In the genomic region with DNA sequence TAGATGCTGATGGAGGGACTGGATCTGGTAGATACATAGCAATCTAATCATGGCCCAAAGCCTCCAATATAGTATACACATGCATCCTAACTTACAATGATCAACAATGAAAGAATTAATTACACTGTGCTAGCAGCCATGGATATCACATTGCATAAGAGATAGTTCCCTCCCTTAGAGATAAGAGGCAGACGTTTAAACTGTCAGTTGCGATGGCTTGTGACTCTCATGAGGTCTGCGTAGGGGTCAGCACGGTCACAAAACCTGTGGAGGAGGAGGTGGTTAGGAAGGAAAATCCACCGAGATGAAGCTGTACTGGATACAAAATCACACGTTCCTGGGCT, we compare ENCODE assay signal across 8 cellular contexts. TPM values are rescaled to one million over a fixed set of nuclear protein-coding genes. Genes with fewer than 3 reads are reported as not detected.
A peak's percentile ranks its signal among the peaks of the same experiment; 100 is the strongest.
DNase-seq lines count a peak whose midpoint lies in the region; ATAC-seq and TF ChIP-seq lines count a peak whose summit lies in the region.

No MANE protein-coding gene starts in this region.

- H3K36me3 Mint-ChIP-seq in CD4-positive, alpha-beta T cell (ENCODE audit: low read depth), result peaks cover 18% of the 10 kb centered on the region
- peaks cover 14% of the 10 kb centered on the region for H3K36me3 Mint-ChIP-seq in effector memory CD8-positive, alpha-beta T cell (ENCODE audit: insufficient read depth)
- peaks cover 7% of the 10 kb centered on the region for H3K36me3 Mint-ChIP-seq in neural progenitor cell

- intact Hi-C loops in CD4-positive, alpha-beta T cell (cut with DNase I, micrococcal nuclease), result loop anchor here (1.0 to 10.0 kb wide), 6 partner anchors 19 to 887 kb away; a partner anchor contains a TSS

- peak overlapping the region; percentile 87 for H3K4me2 ChIP-seq in neural progenitor cell

- peaks cover 25% of the 10 kb centered on the region for H3K4me1 ChIP-seq in neural progenitor cell

- H3K27ac ChIP-seq in CD4-positive, alpha-beta T cell (ENCODE audit: low read depth, low read length), result peak overlapping the region; percentile 76
- H3K27ac ChIP-seq in neural progenitor cell, result no peak overlapping the region

- H3K4me3 ChIP-seq in NB4 (ENCODE audit: low read depth, low read length), result peak overlapping the region; percentile 67
- H3K4me3 ChIP-seq in neural progenitor cell, result peak overlapping the region; percentile 65

- peaks cover 31% of the 10 kb centered on the region for H3K79me2 ChIP-seq in neural progenitor cell (ENCODE audit: low read depth)

- H3K4me1 Mint-ChIP-seq in CD4-positive, alpha-beta T cell (ENCODE audit: low read depth), result peaks cover 45% of the 10 kb centered on the region
- peaks cover 39 to 44% of the 10 kb centered on the region in 2 donors for H3K4me1 Mint-ChIP-seq in effector memory CD8-positive, alpha-beta T cell (ENCODE audit: low read depth in 2 of 2)
- peaks cover 26% of the 10 kb centered on the region for H3K4me1 Mint-ChIP-seq in neural progenitor cell

- H3K36me3 ChIP-seq in neural progenitor cell, result no peaks in the 10 kb centered on the region

- POLR2A ChIA-PET in CD4-positive, alpha-beta T cell (lab: Charles Lee), result interaction anchor here (0.8 to 3.7 kb wide), 13 partner anchors 9 to 573 kb away, joined by 3 to 57 read pairs (median 5); a partner anchor contains a TSS

- peak overlapping the region; percentile 87 for H3K27ac Mint-ChIP-seq in CD4-positive, alpha-beta T cell
- H3K27ac Mint-ChIP-seq in effector memory CD8-positive, alpha-beta T cell, result peak overlapping the region; percentile 97 to 98
- no peak overlapping the region for H3K27ac Mint-ChIP-seq in neural progenitor cell

- H3K27me3 Mint-ChIP-seq in CD4-positive, alpha-beta T cell, result peaks cover 10% of the 10 kb centered on the region
- peaks cover 18 to 29% of the 10 kb centered on the region in 2 donors for H3K27me3 Mint-ChIP-seq in effector memory CD8-positive, alpha-beta T cell
- peaks cover 24% of the 10 kb centered on the region for H3K27me3 Mint-ChIP-seq in neural progenitor cell (ENCODE audit: insufficient read depth, low read depth)

- ATAC-seq in CD4-positive, alpha-beta T cell (ENCODE audit: poor library complexity), result no peak
- no peak for ATAC-seq in effector memory CD8-positive, alpha-beta T cell (replicated peaks)
- ATAC-seq in GM18520 (IDR thresholded peaks at IDR 0.05; ENCODE audit: unreplicated experiment) (no peak), HG02588 (IDR thresholded peaks at IDR 0.05; ENCODE audit: unreplicated experiment) (no peak), GM18505 (IDR thresholded peaks at IDR 0.05; ENCODE audit: unreplicated experiment) (no peak)

- CTCF ChIA-PET in CD4-positive, alpha-beta T cell (lab: Charles Lee), result interaction anchor here (1.3 to 1.7 kb wide), 3 partner anchors 61 to 77 kb away, joined by 3 to 10 read pairs (median 5); no protein-coding TSS in a partner anchor

- no peak overlapping the region for H3K9ac ChIP-seq in neural progenitor cell

- peak overlapping the region; percentile 97 for H3K4me3 Mint-ChIP-seq in CD4-positive, alpha-beta T cell
- H3K4me3 Mint-ChIP-seq in effector memory CD8-positive, alpha-beta T cell, result peak overlapping the region; percentile 98 to 100
- peak overlapping the region; percentile 95 for H3K4me3 Mint-ChIP-seq in neural progenitor cell

- peaks cover 9% of the 10 kb centered on the region for H4K20me1 ChIP-seq in neural progenitor cell (ENCODE audit: low read depth)

- H3F3A ChIP-seq in neural progenitor cell (ENCODE audit: low read depth), result peaks cover 15% of the 10 kb centered on the region

- no peaks in the 10 kb centered on the region for H3K9me3 ChIP-seq in CD4-positive, alpha-beta T cell (ENCODE audit: control insufficient read depth, low read length)
- H3K9me3 ChIP-seq in neural progenitor cell (ENCODE audit: low read depth), result no peaks in the 10 kb centered on the region

- no peak for TF ChIP-seq CTCF in CD4-positive, alpha-beta T cell (IDR thresholded peaks at IDR 0.05)
- TF ChIP-seq CTCF in NB4 (IDR thresholded peaks at IDR 0.05; ENCODE audit: low read depth, low read length) (no peak), neural progenitor cell (IDR thresholded peaks at IDR 0.05) (no peak)

- DNase-seq in CD4-positive, alpha-beta T cell, result no peak
- DNase-seq in NB4 (ENCODE audit: low read depth) (peak; percentile 86), neural progenitor cell (ENCODE audit: low spot score) (no peak), NCI-H1105 (lab: John Stamatoyannopoulos, UW) (no peak)
- no peak for DNase-seq in effector memory CD8-positive, alpha-beta T cell

- TF ChIP-seq POLR2A in NB4 (IDR thresholded peaks at IDR 0.05; ENCODE audit: extremely low read depth, insufficient read length) (no peak), GM18505 (IDR thresholded peaks at IDR 0.05; ENCODE audit: borderline replicate concordance, extremely low read depth, insufficient read depth, insufficient read length) (no peak)

- no peaks in the 10 kb centered on the region for H3K27me3 ChIP-seq in CD4-positive, alpha-beta T cell (ENCODE audit: control insufficient read depth, insufficient read depth, low read length)
- H3K27me3 ChIP-seq in neural progenitor cell, result peaks cover 32% of the 10 kb centered on the region

- peak overlapping the region; percentile 80 for H2AFZ ChIP-seq in neural progenitor cell (replicated peaks)

- H3K9me3 Mint-ChIP-seq in CD4-positive, alpha-beta T cell, result no peaks in the 10 kb centered on the region
- H3K9me3 Mint-ChIP-seq in effector memory CD8-positive, alpha-beta T cell, result no peaks in the 10 kb centered on the region
- H3K9me3 Mint-ChIP-seq in neural progenitor cell, result no peaks in the 10 kb centered on the region

RNA-seq across cellular contexts. Expression of a gene that starts 0.8 kb away (rescaled TPM):
- 1 to 10 TPM; 3.1 to 3.6 TPM for total RNA-seq in CD4-positive, alpha-beta T cell
- 55.3 and 79.8 TPM in 2 replicates for total RNA-seq in neural progenitor cell (ENCODE audit: low replicate concordance)

RNA-seq across cellular contexts. Expression of a gene that starts 28.6 kb away (rescaled TPM):
- 10 to 100 TPM; 17.7 to 19.0 TPM for total RNA-seq in CD4-positive, alpha-beta T cell
- total RNA-seq in neural progenitor cell (ENCODE audit: low replicate concordance), result 11.1 and 15.3 TPM in 2 replicates

Comparison
In these comparisons a context has a peak if more than half of its experiments do, and no peak if none do; other contexts are left out.
1. RNA of a gene that starts 0.8 kb away (total RNA-seq): 55.3 to 79.8 TPM in neural progenitor cell; 3.1 to 3.6 TPM in CD4-positive, alpha-beta T cell; every median in the first group is over 10 times any median in the second.
2. Peak in every context shown above with its lines, with median percentiles within 50 percentile points of each other: H3K4me3 Mint-ChIP-seq.